In the genomic region with DNA sequence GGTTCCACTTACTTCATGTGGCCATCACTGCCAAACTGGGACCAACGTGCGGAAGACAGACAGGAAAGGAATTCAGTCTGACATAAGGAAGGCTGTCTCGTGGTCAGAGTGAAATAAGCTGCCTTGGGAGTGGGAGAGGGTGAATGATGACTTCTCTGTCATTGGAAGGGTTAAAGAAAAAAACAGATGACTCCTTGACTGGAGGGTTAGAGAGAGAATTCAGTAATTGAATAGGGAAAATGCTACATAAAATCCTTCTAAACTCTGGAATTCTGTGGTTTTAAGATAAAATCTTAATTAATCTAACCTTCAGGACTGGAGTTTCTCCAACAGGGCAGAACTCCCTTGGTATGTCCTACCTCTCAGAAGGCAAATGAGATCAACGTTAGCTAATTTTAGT, we compare ENCODE assay signal across 26 cellular contexts. TPM values are rescaled to one million over a fixed set of nuclear protein-coding genes. Genes with fewer than 3 reads are reported as not detected.
DNase-seq lines count a peak whose midpoint lies in the region; ATAC-seq and TF ChIP-seq lines count a peak whose summit lies in the region.
"Had no signal": no experiment of that assay in that cellular context is flagged by ENCODE, and none has a peak within 500 bp of the region (broad histone marks: within the 10 kb centered on the region; RNA-seq: fewer than 3 reads in every experiment).

No MANE protein-coding gene starts in this region.

- no peak overlapping the region for H3K9ac ChIP-seq in adipocyte (ENCODE audit: low read length)

- H3K4me1 Mint-ChIP-seq in HFFc6 (ENCODE audit: low read depth) (peaks cover 65% of the 10 kb centered on the region), mesothelial cell of epicardium (peaks cover 31% of the 10 kb centered on the region)

- H3K36me3 Mint-ChIP-seq in HFFc6 (ENCODE audit: low read depth) (peaks cover 15% of the 10 kb centered on the region), mesothelial cell of epicardium (no peaks in the 10 kb centered on the region)

- DNase-seq in AG10803 (ENCODE audit: low read depth) (peak; percentile 77), HFFc6 (peak; percentile 38), adipocyte (ENCODE audit: low read depth) (peak; percentile 57), mesothelial cell of epicardium (ENCODE audit: low spot score in 2 of 2, unreplicated experiment in 2 of 2) (no peak), GM13977 (ENCODE audit: low spot score) (no peak), mesenteric fat pad (ENCODE audit: low spot score) (no peak)
- no peak for DNase-seq in NK-92 treated with Interleukin-12 subunit alpha and Interleukin-12 subunit beta, amount 100 ng/mL, for 24 hours (lab: John Stamatoyannopoulos, UW)
- DNase-seq: activated CD4-positive, alpha-beta T cell treated with anti-CD3 and anti-CD28 coated beads, Interleukin-2, amount 10 ng/mL, durations not matched to agents 24 days and 14 days; activated naive CD4-positive, alpha-beta T cell; activated T-cell treated with anti-CD3 and anti-CD28 coated beads, Interleukin-2, amount 50 U/mL, for 48 hours; central memory CD4-positive, alpha-beta T cell; dermis blood vessel endothelial cell; kidney glomerular epithelial cell; NCI-H1092 treated with DMSO at 0.1 percent for 48 hours; NCI-H1930; NCI-H2227 treated with DMSO at 0.1 percent for 48 hours; RPMI8226; small intestine had no signal

- H3K4me1 ChIP-seq in adipocyte (ENCODE audit: control insufficient read depth, insufficient read depth, low read length), result peaks cover 44% of the 10 kb centered on the region

- no peaks in the 10 kb centered on the region for H3K27me3 ChIP-seq in adipocyte (replicated peaks; ENCODE audit: control insufficient read depth, insufficient read depth, low read length)
- H3K27me3 ChIP-seq: neutrophil, vagina had no signal

- H3K9me3 ChIP-seq in adipocyte (ENCODE audit: control insufficient read depth, low read length), result no peaks in the 10 kb centered on the region
- H3K9me3 ChIP-seq: neutrophil, thoracic aorta, vagina had no signal

- H3K4me3 ChIP-seq in AG10803 (ENCODE audit: low read length) (no peak overlapping the region), adipocyte (ENCODE audit: low read length) (no peak overlapping the region)
- H3K4me3 ChIP-seq: lung, SK-N-MC, thoracic aorta, vagina had no signal

- in situ Hi-C loops in GM13977 (cut with MboI; ENCODE audit: low pct_unique_long_range_greater_than_20kb, low sequenced_read_pairs, unreplicated experiment), result no loop called here

- H3K36me3 ChIP-seq in adipocyte (ENCODE audit: control insufficient read depth, insufficient read depth, low read length, severe bottlenecking), result no peaks in the 10 kb centered on the region
- H3K36me3 ChIP-seq: neutrophil, thoracic aorta, vagina had no signal

- no peaks in the 10 kb centered on the region for H3K9me3 Mint-ChIP-seq in HFFc6
- no peaks in the 10 kb centered on the region for H3K9me3 Mint-ChIP-seq in mesothelial cell of epicardium
- H3K9me3 Mint-ChIP-seq: T-helper 2 cell treated with Interferon-gamma antibody and Interleukin-4, amounts not matched to agents 5 μg/mL and 100 μg/mL, for 36 hours had no signal

- H3K27me3 Mint-ChIP-seq in HFFc6 (ENCODE audit: insufficient read depth), result no peaks in the 10 kb centered on the region
- H3K27me3 Mint-ChIP-seq in mesothelial cell of epicardium (ENCODE audit: low read depth), result no peaks in the 10 kb centered on the region
- H3K27me3 Mint-ChIP-seq: activated CD4-positive, alpha-beta T cell treated with anti-CD3 and anti-CD28 coated beads, Interleukin-2, amount 10 ng/mL, durations not matched to agents 24 days and 14 days had no signal

- H3K4me3 Mint-ChIP-seq in HFFc6 (no peak overlapping the region; the same call in 1 of the 2 replicates), mesothelial cell of epicardium (no peak overlapping the region)
- H3K4me3 Mint-ChIP-seq: activated CD4-positive, alpha-beta T cell treated with anti-CD3 and anti-CD28 coated beads, Interleukin-2, amount 10 ng/mL, durations not matched to agents 24 days and 14 days; T-helper 2 cell treated with Interferon-gamma antibody and Interleukin-4, amounts not matched to agents 5 μg/mL and 100 μg/mL, for 36 hours had no signal

- H3K27ac Mint-ChIP-seq in HFFc6 (peak overlapping the region; percentile 4; the same call in 1 of the 2 replicates), mesothelial cell of epicardium (peak overlapping the region; percentile 15)
- H3K27ac Mint-ChIP-seq: activated CD4-positive, alpha-beta T cell treated with anti-CD3 and anti-CD28 coated beads, Interleukin-2, amount 10 ng/mL, durations not matched to agents 24 days and 14 days; T-helper 2 cell treated with Interferon-gamma antibody and Interleukin-4, amounts not matched to agents 5 μg/mL and 100 μg/mL, for 36 hours had no signal

- ATAC-seq in HG03175 (IDR thresholded peaks at IDR 0.05; ENCODE audit: unreplicated experiment), result no peak
- ATAC-seq: HCT116 had no signal

- no peak for TF ChIP-seq CTCF in AG10803 (conservative IDR thresholded peaks at IDR 0.05; ENCODE audit: low read length)
- TF ChIP-seq CTCF in HFFc6 (IDR thresholded peaks at IDR 0.05), result no peak
- TF ChIP-seq CTCF in mesothelial cell of epicardium (IDR thresholded peaks at IDR 0.05; ENCODE audit: unreplicated experiment), result no peak
- TF ChIP-seq CTCF in GM13977 (IDR thresholded peaks at IDR 0.05; ENCODE audit: extremely low read depth, insufficient read depth, missing control alignments), result no peak

RNA-seq across cellular contexts. Expression of a gene that starts 33.8 kb away (rescaled TPM):
- 10 to 100 TPM; 17.6 to 22.2 (median 19.4) TPM for total RNA-seq in HFFc6 (2021; fragmentation: NEBNext Ultra II Directional; extraction: Animal tissue kit (Norgen Biotek cat#: 25700))
- total RNA-seq in mesothelial cell of epicardium (7.6 to 10.3 TPM (median 9.9 TPM) in 3 replicates), mesenteric fat pad (33.9 TPM)

Comparison
In these comparisons a context has a peak if more than half of its experiments do, and no peak if none do; other contexts are left out.
1. DNase-seq: peak in AG10803 (single experiment), HFFc6 (single experiment) and adipocyte (single experiment); none in mesothelial cell of epicardium (0 of 2), NK-92 treated with Interleukin-12 subunit alpha and Interleukin-12 subunit beta, amount 100 ng/mL, for 24 hours (single experiment), GM13977 (single experiment) and mesenteric fat pad (single experiment).